8 cellular contexts compared by ENCODE assay signal in genomic region chr1:153572569-153573015, GRCh38. TPM values are rescaled to one million over a fixed set of nuclear protein-coding genes. Genes with fewer than 3 reads are reported as not detected.
DNase-seq lines count a peak whose midpoint lies in the region; ATAC-seq, FAIRE-seq and TF ChIP-seq lines count a peak whose summit lies in the region.

No MANE protein-coding gene starts in this region.

- H3K79me1 ChIP-seq in H1 (ENCODE audit: low read depth, low read length) = no peaks in the 10 kb centered on the region
- H3K79me1 ChIP-seq in mesenchymal stem cell (replicated peaks; ENCODE audit: low read length, poor library complexity, severe bottlenecking) = no peaks in the 10 kb centered on the region

- H3K4ac ChIP-seq in H1 (replicated peaks; ENCODE audit: insufficient read length, low read depth, low read length) = no peak overlapping the region
- H3K4ac ChIP-seq in mesenchymal stem cell (ENCODE audit: low read depth in 1 of 2, low read length in 2 of 2) = no peak overlapping the region

- H4K8ac ChIP-seq in H1 (ENCODE audit: extremely low read depth, insufficient read depth, low read length) = no peak overlapping the region
- no peak overlapping the region for H4K8ac ChIP-seq in mesenchymal stem cell (ENCODE audit: low read length)

- 58% methylated on average over 3 of the region's 3 CpGs; no CpG with 5 or more reads in 1 of the 2 experiments for WGBS in H1 (ENCODE audit: extremely low coverage in 1 of 2, insufficient coverage in 1 of 2, insufficient read length in 1 of 2, insufficient replicate concordance in 2 of 2, low coverage in 1 of 2, low lambda C conversion rate in 2 of 2, missing lambda C conversion rate in 1 of 2), 2 experiments
- WGBS in mesenchymal stem cell = 27% methylated on average over 3 of the region's 3 CpGs

- FAIRE-seq in H1 (lab: Jason Lieb, UNC) = no peak

- H3K9ac ChIP-seq in H1 (replicated peaks in 1 of 4; ENCODE audit: extremely low read depth in 1 of 4, low read depth in 3 of 4, low read length in 3 of 4) (no peak overlapping the region), mesenchymal stem cell (ENCODE audit: low read length) (peak overlapping the region; percentile 69)

- H2BK12ac ChIP-seq in H1 (ENCODE audit: low read depth, low read length) = no peak overlapping the region
- H2BK12ac ChIP-seq in mesenchymal stem cell (ENCODE audit: low read length in 2 of 2) = no peak overlapping the region

- peak overlapping the region; percentile 79 for H3K27ac Mint-ChIP-seq in HFFc6
- peak overlapping the region; percentile 87 for H3K27ac Mint-ChIP-seq in stimulated activated naive B cell treated with anti-CD40 and anti-IgM and Interleukin-4, amounts not matched to agents 10 μg/mL and 1 μg/mL and 100 μg/mL, for 72 hours

- H3K4me1 Mint-ChIP-seq in HFFc6 (ENCODE audit: low read depth) = peaks cover 51% of the 10 kb centered on the region
- peaks cover 28 to 41% of the 10 kb centered on the region in 2 donors for H3K4me1 Mint-ChIP-seq in stimulated activated naive B cell treated with anti-CD40 and anti-IgM and Interleukin-4, amounts not matched to agents 10 μg/mL and 1 μg/mL and 100 μg/mL, for 72 hours

- H2BK5ac ChIP-seq in H1 (ENCODE audit: low read depth, low read length) (no peak overlapping the region), mesenchymal stem cell (ENCODE audit: low read depth, low read length, poor library complexity, severe bottlenecking) (no peak overlapping the region)

- H3K36me3 Mint-ChIP-seq in HFFc6 (ENCODE audit: low read depth) = no peaks in the 10 kb centered on the region
- no peaks in the 10 kb centered on the region for H3K36me3 Mint-ChIP-seq in stimulated activated naive B cell treated with anti-CD40 and anti-IgM and Interleukin-4, amounts not matched to agents 10 μg/mL and 1 μg/mL and 100 μg/mL, for 72 hours

- H4K20me1 ChIP-seq in H1 (replicated peaks in 1 of 2; ENCODE audit: control insufficient read depth in 1 of 2, insufficient read depth in 2 of 2, low read length in 2 of 2) = no peaks in the 10 kb centered on the region

- H3K4me1 ChIP-seq in H1 (replicated peaks in 1 of 4; ENCODE audit: control insufficient read depth in 3 of 4, insufficient read depth in 4 of 4, low read length in 3 of 4) = peaks cover 4 to 8% (median 7%) of the 10 kb centered on the region in 4 experiments; a peak in 6 of 7 replicates
- H3K4me1 ChIP-seq in mesenchymal stem cell (ENCODE audit: control insufficient read depth, insufficient read depth, low read depth, low read length) = peaks cover 13% of the 10 kb centered on the region

- peaks cover 2% of the 10 kb centered on the region for H3K23me2 ChIP-seq in H1 (ENCODE audit: low read depth, low read length)

- no peaks in the 10 kb centered on the region; the same call in 1 of the 2 replicates for H3K27me3 Mint-ChIP-seq in HFFc6 (ENCODE audit: insufficient read depth)
- H3K27me3 Mint-ChIP-seq in stimulated activated naive B cell treated with anti-CD40 and anti-IgM and Interleukin-4, amounts not matched to agents 10 μg/mL and 1 μg/mL and 100 μg/mL, for 72 hours = peaks cover 10 to 11% of the 10 kb centered on the region in 2 donors

- TF ChIP-seq CTCF in HFFc6 (IDR thresholded peaks at IDR 0.05) (peak; percentile 92), H1 (IDR thresholded peaks at IDR 0.05; ENCODE audit: control extremely low read depth in 1 of 3, insufficient read depth in 1 of 3, low read depth in 1 of 3, low read length in 3 of 3) (peak; percentile 91 to 95 (median 92))

- TF ChIP-seq EP300 in H1 (IDR thresholded peaks at IDR 0.05; ENCODE audit: borderline replicate concordance in 1 of 2, low read depth in 2 of 2, low read length in 2 of 2) = no peak

- peak; percentile 91 to 92 for ATAC-seq in stimulated activated naive B cell treated with anti-CD40 and anti-IgM and Interleukin-4, amounts not matched to agents 10 μg/mL and 1 μg/mL and 100 μg/mL, for 72 hours (replicated peaks)
- no peak for ATAC-seq in HG02571 (IDR thresholded peaks at IDR 0.05; ENCODE audit: unreplicated experiment)

- H3K27ac ChIP-seq in H1 (ENCODE audit: low read depth, low read length) (no peak overlapping the region), mesenchymal stem cell (ENCODE audit: low read length, poor library complexity, severe bottlenecking) (peak overlapping the region; percentile 22)

- no peaks in the 10 kb centered on the region for H3K79me2 ChIP-seq in H1 (ENCODE audit: control insufficient read depth in 1 of 2, insufficient read depth in 2 of 2, low read length in 2 of 2)

- H3K14ac ChIP-seq in H1 (ENCODE audit: insufficient read length) = no peak overlapping the region
- H3K14ac ChIP-seq in mesenchymal stem cell (ENCODE audit: low read length in 2 of 2) = no peak overlapping the region

- no peak overlapping the region for H3K4me3 ChIP-seq in H1 (ENCODE audit: extremely low read depth in 1 of 4, insufficient read depth in 2 of 4, low read depth in 3 of 4, low read length in 4 of 4)
- peak overlapping the region in 1 of 2 experiments; percentile 14 for H3K4me3 ChIP-seq in mesenchymal stem cell (ENCODE audit: insufficient read depth in 1 of 2, low read depth in 1 of 2, low read length in 2 of 2)

- H2BK120ac ChIP-seq in H1 (replicated peaks; ENCODE audit: low read depth, low read length) = no peak overlapping the region
- H2BK120ac ChIP-seq in mesenchymal stem cell (ENCODE audit: low read depth, low read length) = no peak overlapping the region

- H3K4me3 Mint-ChIP-seq in HFFc6 = peak overlapping the region; percentile 60
- no peak overlapping the region for H3K4me3 Mint-ChIP-seq in stimulated activated naive B cell treated with anti-CD40 and anti-IgM and Interleukin-4, amounts not matched to agents 10 μg/mL and 1 μg/mL and 100 μg/mL, for 72 hours

- H3K23ac ChIP-seq in H1 (ENCODE audit: insufficient read length) = no peak overlapping the region
- no peak overlapping the region for H3K23ac ChIP-seq in mesenchymal stem cell (ENCODE audit: low read length in 2 of 2)

- H3K18ac ChIP-seq in H1 (ENCODE audit: extremely low read depth, low read length) (no peak overlapping the region), mesenchymal stem cell (ENCODE audit: low read depth in 1 of 2, low read length in 2 of 2) (peak overlapping the region in 1 of 2 experiments; percentile 28)

- no peak overlapping the region for H4K91ac ChIP-seq in H1 (replicated peaks; ENCODE audit: insufficient read length, low read length)
- H4K91ac ChIP-seq in mesenchymal stem cell (ENCODE audit: low read length) = no peak overlapping the region

- H3K36me3 ChIP-seq in H1 (ENCODE audit: control insufficient read depth in 2 of 4, insufficient read depth in 4 of 4, low read length in 3 of 4) (no peaks in the 10 kb centered on the region), mesenchymal stem cell (ENCODE audit: control insufficient read depth in 1 of 2, insufficient read depth in 2 of 2, low read depth in 1 of 2, low read length in 2 of 2) (peaks cover 0 to under 1% of the 10 kb centered on the region in 2 experiments)

- no peak overlapping the region for H2AFZ ChIP-seq in H1 (ENCODE audit: low read length)
- H2AFZ ChIP-seq in mesenchymal stem cell (ENCODE audit: low read depth, low read length) = no peak overlapping the region

- DNase-seq in DMS53 treated with DMSO at 0.1 percent for 48 hours (lab: John Stamatoyannopoulos, UW; ENCODE audit: unreplicated experiment) (peak; percentile 83), HFFc6 (peak; percentile 85), NCI-H446 (lab: John Stamatoyannopoulos, UW) (peak; percentile 32 to 75), H1 (ENCODE audit: low read depth in 1 of 2, low spot score in 2 of 2) (peak in 1 of 2 experiments; percentile 43), mesenchymal stem cell (peak; percentile 87)
- DNase-seq in activated CD4-positive, alpha-beta T cell treated with anti-CD3 and anti-CD28 coated beads, Interleukin-2, amount 50 U/mL, for 1 hour = peak; percentile 52
- DNase-seq in stimulated activated naive B cell treated with anti-CD40 and anti-IgM and Interleukin-4, amounts not matched to agents 10 μg/mL and 1 μg/mL and 100 μg/mL, for 72 hours = peak; percentile 61

- peaks cover 0 to 10% of the 10 kb centered on the region in 2 experiments; a peak in 1 of 4 replicates for H3K9me3 ChIP-seq in H1 (ENCODE audit: insufficient read depth in 2 of 2, low read depth in 1 of 2, low read length in 1 of 2)
- no peaks in the 10 kb centered on the region for H3K9me3 ChIP-seq in mesenchymal stem cell (ENCODE audit: control insufficient read depth, low read length)

- H2BK20ac ChIP-seq in H1 (ENCODE audit: low read length) = no peak overlapping the region

- H2BK15ac ChIP-seq in H1 (ENCODE audit: low read length) = no peak overlapping the region
- H2BK15ac ChIP-seq in mesenchymal stem cell (ENCODE audit: low read depth, poor library complexity, severe bottlenecking) = no peak overlapping the region

- POLR2A ChIA-PET in H1 (lab: Charles Lee; ENCODE audit: partially characterized antibody) = interaction anchor here (0.7 to 2.3 kb wide), 9 partner anchors 14 to 68 kb away, joined by 3 to 19 read pairs (median 4); partner anchors contain the start of genes CHTOP, S100A13, S100A16 and S100A6

- TF ChIP-seq POLR2A in H1 (IDR thresholded peaks at IDR 0.05; ENCODE audit: control extremely low read depth in 1 of 2, low read depth in 2 of 2, low read length in 2 of 2) = no peak

- H3K4me2 ChIP-seq in H1 (ENCODE audit: insufficient read depth in 1 of 2, low read depth in 2 of 2, low read length in 2 of 2) (no peak overlapping the region), mesenchymal stem cell (ENCODE audit: low read length, poor library complexity, severe bottlenecking) (no peak overlapping the region)

- CTCF ChIA-PET in H1 (lab: Charles Lee; ENCODE audit: partially characterized antibody) = interaction anchor here (0.7 to 7.5 kb wide), 29 partner anchors 9 to 772 kb away, joined by 3 to 224 read pairs (median 5); partner anchors contain the start of genes CHTOP, S100A1, S100A13 and S100A14

- H3K27me3 ChIP-seq in H1 (replicated peaks in 1 of 4; ENCODE audit: control insufficient read depth in 3 of 4, extremely low read depth in 1 of 4, insufficient read depth in 3 of 4, low read length in 3 of 4) (0 out of 7 replicates have a peak, but pooled peaks cover 0 to 4% (median 0%) of the 10 kb centered on the region in 4 experiments), mesenchymal stem cell (ENCODE audit: control insufficient read depth in 1 of 2, insufficient read depth in 1 of 2, low read length in 2 of 2) (no peaks in the 10 kb centered on the region)

- no peaks in the 10 kb centered on the region for H3K9me3 Mint-ChIP-seq in HFFc6
- no peaks in the 10 kb centered on the region for H3K9me3 Mint-ChIP-seq in stimulated activated naive B cell treated with anti-CD40 and anti-IgM and Interleukin-4, amounts not matched to agents 10 μg/mL and 1 μg/mL and 100 μg/mL, for 72 hours

- TF ChIP-seq RAD21 in H1 (IDR thresholded peaks at IDR 0.05 in 1 of 2, conservative IDR thresholded peaks at IDR 0.05 in 1 of 2; ENCODE audit: low read depth in 2 of 2, low read length in 2 of 2) = peak; percentile 93 to 97

- no peak overlapping the region for H3K56ac ChIP-seq in H1 (replicated peaks; ENCODE audit: insufficient read length, low read depth, low read length)

- H2AK5ac ChIP-seq in H1 (ENCODE audit: low read depth, low read length) (no peak overlapping the region), mesenchymal stem cell (ENCODE audit: low read length, severe bottlenecking) (no peak overlapping the region)

- H4K5ac ChIP-seq in H1 (ENCODE audit: insufficient read length, low read depth, low read length) = no peak overlapping the region

RNA-seq across cellular contexts. Expression of gene S100A2, which starts 6.9 kb away (rescaled TPM):
- 10 to 100 TPM in 4 of 6 experiments, 1 to 10 TPM in 2; 7.4 to 12.5 (median 10.4) TPM for total RNA-seq in HFFc6 (2021; fragmentation: NEBNext Ultra II Directional; extraction: Animal tissue kit (Norgen Biotek cat#: 25700))
- 2.0 TPM in 1 of 2 replicates, not detected in the other for total RNA-seq in H1 (2021; fragmentation: NEBNext Ultra II Directional; extraction: Animal tissue kit (Norgen Biotek cat#: 25700))
- 0.71 and 0.86 TPM in 2 replicates for polyA plus RNA-seq in H1 (2011; rRNA removed)
- 1.1 TPM for polyA plus RNA-seq in H1 (2011; cell fraction: cytosol; rRNA removed)
- 0.78 TPM for polyA plus RNA-seq in H1 (2011; cell fraction: nucleus; rRNA removed)
- 0.69 to 2.1 TPM (median 1.2 TPM) in 4 replicates for polyA plus RNA-seq in H1 (2012, experiment 1 of 2)
- polyA plus RNA-seq in H1 (2012, experiment 2 of 2) = 0.20 TPM
- 2.0 TPM for polyA plus RNA-seq in H1 (2013, experiment 1 of 2)
- polyA plus RNA-seq in H1 (2013, experiment 2 of 2) = 2.6 TPM
- polyA minus RNA-seq in H1 (2011; rRNA and poly(A)+ RNA removed) = 0.60 TPM in 1 of 2 replicates, not detected in the other
- polyA minus RNA-seq in H1 (2011; cell fraction: cytosol; rRNA and poly(A)+ RNA removed) = not detected
- not detected for polyA minus RNA-seq in H1 (2011; cell fraction: nucleus; rRNA and poly(A)+ RNA removed)
- polyA plus RNA-seq in mesenchymal stem cell (2013, experiment 1 of 2) = 8.6 TPM
- polyA plus RNA-seq in mesenchymal stem cell (2013, experiment 2 of 2) = 7.0 TPM

RNA-seq across cellular contexts. Expression of gene S100A3, which starts 23.5 kb away (rescaled TPM):
- total RNA-seq in HFFc6 (2021; fragmentation: NEBNext Ultra II Directional; extraction: Animal tissue kit (Norgen Biotek cat#: 25700)) = 1 to 10 TPM; 3.4 to 5.6 (median 5.1) TPM
- 0.47 TPM in 1 of 2 replicates, not detected in the other for total RNA-seq in H1 (2021; fragmentation: NEBNext Ultra II Directional; extraction: Animal tissue kit (Norgen Biotek cat#: 25700))
- polyA plus RNA-seq in H1 (2011; rRNA removed) = 0.26 and 0.77 TPM in 2 replicates
- polyA plus RNA-seq in H1 (2011; cell fraction: cytosol; rRNA removed) = 1.1 TPM
- 0.43 TPM for polyA plus RNA-seq in H1 (2011; cell fraction: nucleus; rRNA removed)
- not detected in 4 replicates for polyA plus RNA-seq in H1 (2012, experiment 1 of 2)
- polyA plus RNA-seq in H1 (2012, experiment 2 of 2) = not detected
- 0.14 TPM for polyA plus RNA-seq in H1 (2013, experiment 1 of 2)
- polyA plus RNA-seq in H1 (2013, experiment 2 of 2) = 0.24 TPM
- not detected in 2 replicates for polyA minus RNA-seq in H1 (2011; rRNA and poly(A)+ RNA removed)
- not detected for polyA minus RNA-seq in H1 (2011; cell fraction: cytosol; rRNA and poly(A)+ RNA removed)
- not detected for polyA minus RNA-seq in H1 (2011; cell fraction: nucleus; rRNA and poly(A)+ RNA removed)
- polyA plus RNA-seq in mesenchymal stem cell (2013, experiment 1 of 2) = 17.9 TPM
- polyA plus RNA-seq in mesenchymal stem cell (2013, experiment 2 of 2) = 18.8 TPM

RNA-seq across cellular contexts. Expression of gene S100A4, which starts 27.0 kb away (rescaled TPM):
- 100 to 1,000 TPM; 394 to 846 (median 814) TPM for total RNA-seq in HFFc6 (2021; fragmentation: NEBNext Ultra II Directional; extraction: Animal tissue kit (Norgen Biotek cat#: 25700))
- total RNA-seq in H1 (2021; fragmentation: NEBNext Ultra II Directional; extraction: Animal tissue kit (Norgen Biotek cat#: 25700)) = 36.3 and 39.6 TPM in 2 replicates
- polyA plus RNA-seq in H1 (2011; rRNA removed) = 43.3 and 85.4 TPM in 2 replicates
- polyA plus RNA-seq in H1 (2011; cell fraction: cytosol; rRNA removed) = 48.1 TPM
- 16.4 TPM for polyA plus RNA-seq in H1 (2011; cell fraction: nucleus; rRNA removed)
- polyA plus RNA-seq in H1 (2012, experiment 1 of 2) = 45.5 to 53.5 TPM (median 49.9 TPM) in 4 replicates
- 137 TPM for polyA plus RNA-seq in H1 (2012, experiment 2 of 2)
- 70.2 TPM for polyA plus RNA-seq in H1 (2013, experiment 1 of 2)
- 68.2 TPM for polyA plus RNA-seq in H1 (2013, experiment 2 of 2)
- 13.4 and 13.9 TPM in 2 replicates for polyA minus RNA-seq in H1 (2011; rRNA and poly(A)+ RNA removed)
- 9.5 TPM for polyA minus RNA-seq in H1 (2011; cell fraction: cytosol; rRNA and poly(A)+ RNA removed)
- 11.6 TPM for polyA minus RNA-seq in H1 (2011; cell fraction: nucleus; rRNA and poly(A)+ RNA removed)
- 636 TPM for polyA plus RNA-seq in mesenchymal stem cell (2013, experiment 1 of 2)
- polyA plus RNA-seq in mesenchymal stem cell (2013, experiment 2 of 2) = 654 TPM

RNA-seq across cellular contexts. Expression of gene S100A5, which starts 31.9 kb away (rescaled TPM):
- 1 to 10 TPM in 1 of 6 experiments, under 1 TPM in 5; 0.40 to 1.2 (median 0.71) TPM for total RNA-seq in HFFc6 (2021; fragmentation: NEBNext Ultra II Directional; extraction: Animal tissue kit (Norgen Biotek cat#: 25700))
- not detected in 2 replicates for total RNA-seq in H1 (2021; fragmentation: NEBNext Ultra II Directional; extraction: Animal tissue kit (Norgen Biotek cat#: 25700))
- polyA plus RNA-seq in H1 (2011; rRNA removed) = not detected in 2 replicates
- polyA plus RNA-seq in H1 (2011; cell fraction: cytosol; rRNA removed) = not detected
- not detected for polyA plus RNA-seq in H1 (2011; cell fraction: nucleus; rRNA removed)
- not detected in 4 replicates for polyA plus RNA-seq in H1 (2012, experiment 1 of 2)
- not detected for polyA plus RNA-seq in H1 (2012, experiment 2 of 2)
- polyA plus RNA-seq in H1 (2013, experiment 1 of 2) = 0.08 TPM
- polyA plus RNA-seq in H1 (2013, experiment 2 of 2) = not detected
- polyA minus RNA-seq in H1 (2011; rRNA and poly(A)+ RNA removed) = 0.69 TPM in 1 of 2 replicates, not detected in the other
- not detected for polyA minus RNA-seq in H1 (2011; cell fraction: cytosol; rRNA and poly(A)+ RNA removed)
- not detected for polyA minus RNA-seq in H1 (2011; cell fraction: nucleus; rRNA and poly(A)+ RNA removed)
- polyA plus RNA-seq in mesenchymal stem cell (2013, experiment 1 of 2) = 0.08 TPM
- not detected for polyA plus RNA-seq in mesenchymal stem cell (2013, experiment 2 of 2)

RNA-seq across cellular contexts. Expression of gene S100A6, which starts 36.8 kb away (rescaled TPM):
- 1,000 to 10,000 TPM; 1,971 to 2,311 (median 2,129) TPM for total RNA-seq in HFFc6 (2021; fragmentation: NEBNext Ultra II Directional; extraction: Animal tissue kit (Norgen Biotek cat#: 25700))
- 11.1 and 11.5 TPM in 2 replicates for total RNA-seq in H1 (2021; fragmentation: NEBNext Ultra II Directional; extraction: Animal tissue kit (Norgen Biotek cat#: 25700))
- 45.8 and 63.0 TPM in 2 replicates for polyA plus RNA-seq in H1 (2011; rRNA removed)
- polyA plus RNA-seq in H1 (2011; cell fraction: cytosol; rRNA removed) = 41.4 TPM
- polyA plus RNA-seq in H1 (2011; cell fraction: nucleus; rRNA removed) = 29.9 TPM
- polyA plus RNA-seq in H1 (2012, experiment 1 of 2) = 38.9 to 50.1 TPM (median 45.3 TPM) in 4 replicates
- 57.1 TPM for polyA plus RNA-seq in H1 (2012, experiment 2 of 2)
- polyA plus RNA-seq in H1 (2013, experiment 1 of 2) = 12.2 TPM
- polyA plus RNA-seq in H1 (2013, experiment 2 of 2) = 12.1 TPM
- polyA minus RNA-seq in H1 (2011; rRNA and poly(A)+ RNA removed) = 7.9 and 10.3 TPM in 2 replicates
- polyA minus RNA-seq in H1 (2011; cell fraction: cytosol; rRNA and poly(A)+ RNA removed) = 29.6 TPM
- 15.6 TPM for polyA minus RNA-seq in H1 (2011; cell fraction: nucleus; rRNA and poly(A)+ RNA removed)
- 1,233 TPM for polyA plus RNA-seq in mesenchymal stem cell (2013, experiment 1 of 2)
- 1,286 TPM for polyA plus RNA-seq in mesenchymal stem cell (2013, experiment 2 of 2)
